16 cellular contexts compared by ENCODE assay signal in genomic region chr3:47867451-47868017, GRCh38.
DNase-seq lines count a peak whose midpoint lies in the region; ATAC-seq and TF ChIP-seq lines count a peak whose summit lies in the region.
"Had no signal": no experiment of that assay in that cellular context is flagged by ENCODE, and none has a peak within 500 bp of the region (broad histone marks: within the 10 kb centered on the region; RNA-seq: fewer than 3 reads in every experiment).

No MANE protein-coding gene starts in this region.

- no peak overlapping the region for H2BK5ac ChIP-seq in mesenchymal stem cell (ENCODE audit: low read depth, low read length, poor library complexity, severe bottlenecking)

- no peak overlapping the region for H2BK12ac ChIP-seq in mesenchymal stem cell (ENCODE audit: low read length in 2 of 2)

- no peak overlapping the region for H3K23ac ChIP-seq in mesenchymal stem cell (ENCODE audit: low read length in 2 of 2)

- H3K4me1 ChIP-seq in ascending aorta (peaks cover 0 to 12% of the 10 kb centered on the region in 2 donors), mesenchymal stem cell (ENCODE audit: control insufficient read depth, insufficient read depth, low read depth, low read length) (peaks cover 2% of the 10 kb centered on the region), ovary (ENCODE audit: insufficient read depth) (no peaks in the 10 kb centered on the region)
- H3K4me1 ChIP-seq: BLaER1 treated with 17β-estradiol and CSF1 and Interleukin-3, amounts not matched to agents 10 nM and 100 nM had no signal

- TF ChIP-seq CTCF in ascending aorta (IDR thresholded peaks at IDR 0.05) (no peak), endothelial cell (IDR thresholded peaks at IDR 0.05; ENCODE audit: unreplicated experiment) (no peak), ovary (IDR thresholded peaks at IDR 0.05) (no peak)

- H2AK5ac ChIP-seq in mesenchymal stem cell (ENCODE audit: low read length, severe bottlenecking), result no peak overlapping the region

- no peaks in the 10 kb centered on the region for H3K9me3 Mint-ChIP-seq in T-helper 2 cell treated with Interferon-gamma antibody and Interleukin-4, amounts not matched to agents 5 μg/mL and 100 μg/mL, for 36 hours
- no peaks in the 10 kb centered on the region for H3K9me3 Mint-ChIP-seq in endothelial cell (ENCODE audit: unreplicated experiment)
- H3K9me3 Mint-ChIP-seq in stimulated activated effector memory CD8-positive, alpha-beta T cell treated with anti-CD3 and anti-CD28 coated beads, Interleukin-12 subunit alpha, Interleukin-12 subunit beta, amount 100 ng/mL, for 72 hours, result no peaks in the 10 kb centered on the region
- H3K9me3 Mint-ChIP-seq: GM23338 had no signal

- TF ChIP-seq EP300 in ovary (IDR thresholded peaks at IDR 0.05), result no peak

- no peaks in the 10 kb centered on the region for H3K27me3 Mint-ChIP-seq in T-helper 2 cell treated with Interferon-gamma antibody and Interleukin-4, amounts not matched to agents 5 μg/mL and 100 μg/mL, for 36 hours (ENCODE audit: low read depth)
- H3K27me3 Mint-ChIP-seq in endothelial cell (ENCODE audit: unreplicated experiment), result peaks cover 8% of the 10 kb centered on the region

- H3K36me3 ChIP-seq in ascending aorta (peaks cover 88 to 95% of the 10 kb centered on the region in 2 donors), mesenchymal stem cell (ENCODE audit: control insufficient read depth in 1 of 2, insufficient read depth in 2 of 2, low read depth in 1 of 2, low read length in 2 of 2) (peaks cover 82 to 90% of the 10 kb centered on the region in 2 experiments), ovary (no peaks in the 10 kb centered on the region)

- peak overlapping the region; percentile 28 to 60 for H3K27ac ChIP-seq in ascending aorta
- H3K27ac ChIP-seq in mesenchymal stem cell (ENCODE audit: low read length, poor library complexity, severe bottlenecking), result no peak overlapping the region
- no peak overlapping the region for H3K27ac ChIP-seq in ovary
- H3K27ac ChIP-seq: 22Rv1; BLaER1 treated with 17β-estradiol and CSF1 and Interleukin-3, amounts not matched to agents 10 nM and 100 nM had no signal

- no peaks in the 10 kb centered on the region for H3K4me1 Mint-ChIP-seq in T-helper 2 cell treated with Interferon-gamma antibody and Interleukin-4, amounts not matched to agents 5 μg/mL and 100 μg/mL, for 36 hours (ENCODE audit: low read depth)
- H3K4me1 Mint-ChIP-seq in endothelial cell (ENCODE audit: unreplicated experiment), result peaks cover 9% of the 10 kb centered on the region
- H3K4me1 Mint-ChIP-seq in stimulated activated effector memory CD8-positive, alpha-beta T cell treated with anti-CD3 and anti-CD28 coated beads, Interleukin-12 subunit alpha, Interleukin-12 subunit beta, amount 100 ng/mL, for 72 hours, result no peaks in the 10 kb centered on the region
- H3K4me1 Mint-ChIP-seq: GM23338 had no signal

- WGBS in mesenchymal stem cell, result 98% methylated on average over 8 of the region's 8 CpGs
- WGBS in ovary, 3 donors, result 82 to 84% (median 82%) methylated on average over 8 of the region's 8 CpGs

- DNase-seq in T-helper 2 cell treated with Interferon-gamma antibody and Interleukin-4, amounts not matched to agents 5 μg/mL and 100 μg/mL, for 36 hours (ENCODE audit: low spot score), result no peak
- DNase-seq in T-helper 2 cell, result no peak
- DNase-seq in ascending aorta (ENCODE audit: low spot score in 2 of 2), result no peak
- DNase-seq in endothelial cell (ENCODE audit: low spot score), result no peak
- DNase-seq in stimulated activated effector memory CD8-positive, alpha-beta T cell treated with anti-CD3 and anti-CD28 coated beads, Interleukin-12 subunit alpha, Interleukin-12 subunit beta, amount 100 ng/mL, for 72 hours (ENCODE audit: low spot score in 2 of 2), result no peak
- no peak for DNase-seq in mesenchymal stem cell
- no peak for DNase-seq in ovary
- DNase-seq: GDM1, NCI-H187, NCI-H226, NCI-H526 had no signal

- H3K9ac ChIP-seq in mesenchymal stem cell (ENCODE audit: low read length), result no peak overlapping the region
- H3K9ac ChIP-seq: BLaER1 treated with 17β-estradiol and CSF1 and Interleukin-3, amounts not matched to agents 10 nM and 100 nM had no signal

- H3K27me3 ChIP-seq in ascending aorta (no peaks in the 10 kb centered on the region), mesenchymal stem cell (ENCODE audit: control insufficient read depth in 1 of 2, insufficient read depth in 1 of 2, low read length in 2 of 2) (no peaks in the 10 kb centered on the region), ovary (no peaks in the 10 kb centered on the region)
- H3K27me3 ChIP-seq: BLaER1 treated with 17β-estradiol and CSF1 and Interleukin-3, amounts not matched to agents 10 nM and 100 nM had no signal

- H3K4me2 ChIP-seq in mesenchymal stem cell (ENCODE audit: low read length, poor library complexity, severe bottlenecking), result no peak overlapping the region
- H3K4me2 ChIP-seq: BLaER1 treated with 17β-estradiol and CSF1 and Interleukin-3, amounts not matched to agents 10 nM and 100 nM; GM23338 had no signal

- no peak overlapping the region for H3K4me3 ChIP-seq in ascending aorta
- no peak overlapping the region for H3K4me3 ChIP-seq in mesenchymal stem cell (ENCODE audit: insufficient read depth in 1 of 2, low read depth in 1 of 2, low read length in 2 of 2)
- no peak overlapping the region for H3K4me3 ChIP-seq in ovary
- H3K4me3 ChIP-seq: BLaER1 treated with 17β-estradiol and CSF1 and Interleukin-3, amounts not matched to agents 10 nM and 100 nM; GM12878; GM23338 had no signal

- H3K36me3 Mint-ChIP-seq in T-helper 2 cell treated with Interferon-gamma antibody and Interleukin-4, amounts not matched to agents 5 μg/mL and 100 μg/mL, for 36 hours (ENCODE audit: low read depth), result peaks cover 24% of the 10 kb centered on the region
- peaks cover 47% of the 10 kb centered on the region for H3K36me3 Mint-ChIP-seq in endothelial cell (ENCODE audit: low read depth, unreplicated experiment)
- peaks cover 63% of the 10 kb centered on the region for H3K36me3 Mint-ChIP-seq in stimulated activated effector memory CD8-positive, alpha-beta T cell treated with anti-CD3 and anti-CD28 coated beads, Interleukin-12 subunit alpha, Interleukin-12 subunit beta, amount 100 ng/mL, for 72 hours

- H3K9me3 ChIP-seq in ascending aorta (no peaks in the 10 kb centered on the region), mesenchymal stem cell (ENCODE audit: control insufficient read depth, low read length) (no peaks in the 10 kb centered on the region), ovary (no peaks in the 10 kb centered on the region)
- H3K9me3 ChIP-seq: BLaER1 treated with 17β-estradiol and CSF1 and Interleukin-3, amounts not matched to agents 10 nM and 100 nM had no signal

- no peak overlapping the region for H2BK15ac ChIP-seq in mesenchymal stem cell (ENCODE audit: low read depth, poor library complexity, severe bottlenecking)

- no peak overlapping the region for H2AFZ ChIP-seq in mesenchymal stem cell (ENCODE audit: low read depth, low read length)
- H2AFZ ChIP-seq: GM23338 had no signal

- intact Hi-C loops in ascending aorta (cut with DNase I) (no loop called here), ovary (cut with DNase I) (no loop called here)

- no peak overlapping the region for H3K4ac ChIP-seq in mesenchymal stem cell (ENCODE audit: low read depth in 1 of 2, low read length in 2 of 2)

- H2BK120ac ChIP-seq in mesenchymal stem cell (ENCODE audit: low read depth, low read length), result no peak overlapping the region

- ATAC-seq in stimulated activated effector memory CD8-positive, alpha-beta T cell treated with anti-CD3 and anti-CD28 coated beads, Interleukin-12 subunit alpha, Interleukin-12 subunit beta, amount 100 ng/mL, for 72 hours, result no peak
- no peak for ATAC-seq in HG02884 (IDR thresholded peaks at IDR 0.05; ENCODE audit: unreplicated experiment)
- ATAC-seq: GM12878, GM23338 had no signal

- no peak overlapping the region for H3K14ac ChIP-seq in mesenchymal stem cell (ENCODE audit: low read length in 2 of 2)

- H3K18ac ChIP-seq in mesenchymal stem cell (ENCODE audit: low read depth in 1 of 2, low read length in 2 of 2), result no peak overlapping the region

- peak overlapping the region; percentile 1 for H3K27ac Mint-ChIP-seq in T-helper 2 cell treated with Interferon-gamma antibody and Interleukin-4, amounts not matched to agents 5 μg/mL and 100 μg/mL, for 36 hours
- H3K27ac Mint-ChIP-seq in endothelial cell (ENCODE audit: unreplicated experiment), result no peak overlapping the region
- H3K27ac Mint-ChIP-seq in stimulated activated effector memory CD8-positive, alpha-beta T cell treated with anti-CD3 and anti-CD28 coated beads, Interleukin-12 subunit alpha, Interleukin-12 subunit beta, amount 100 ng/mL, for 72 hours, result peak overlapping the region; percentile 63
- H3K27ac Mint-ChIP-seq: GM23338 had no signal

- no peak overlapping the region for H4K8ac ChIP-seq in mesenchymal stem cell (ENCODE audit: low read length)

- H3K4me3 Mint-ChIP-seq in T-helper 2 cell treated with Interferon-gamma antibody and Interleukin-4, amounts not matched to agents 5 μg/mL and 100 μg/mL, for 36 hours, result no peak overlapping the region
- peak overlapping the region; percentile 27 for H3K4me3 Mint-ChIP-seq in endothelial cell (ENCODE audit: unreplicated experiment)
- H3K4me3 Mint-ChIP-seq in stimulated activated effector memory CD8-positive, alpha-beta T cell treated with anti-CD3 and anti-CD28 coated beads, Interleukin-12 subunit alpha, Interleukin-12 subunit beta, amount 100 ng/mL, for 72 hours, result no peak overlapping the region
- H3K4me3 Mint-ChIP-seq: GM23338 had no signal

- peaks cover 53% of the 10 kb centered on the region for H3K79me1 ChIP-seq in mesenchymal stem cell (replicated peaks; ENCODE audit: low read length, poor library complexity, severe bottlenecking)

- TF ChIP-seq POLR2A in ovary (IDR thresholded peaks at IDR 0.05), result no peak

- no peak overlapping the region for H4K91ac ChIP-seq in mesenchymal stem cell (ENCODE audit: low read length)

Comparison
In these comparisons a context has a peak if more than half of its experiments do, and no peak if none do; other contexts are left out.
1. H3K27ac ChIP-seq: peak in ascending aorta (2 of 2); none in mesenchymal stem cell (single experiment) and ovary (0 of 2).